9 cellular contexts compared by ENCODE assay signal in the genomic region with DNA sequence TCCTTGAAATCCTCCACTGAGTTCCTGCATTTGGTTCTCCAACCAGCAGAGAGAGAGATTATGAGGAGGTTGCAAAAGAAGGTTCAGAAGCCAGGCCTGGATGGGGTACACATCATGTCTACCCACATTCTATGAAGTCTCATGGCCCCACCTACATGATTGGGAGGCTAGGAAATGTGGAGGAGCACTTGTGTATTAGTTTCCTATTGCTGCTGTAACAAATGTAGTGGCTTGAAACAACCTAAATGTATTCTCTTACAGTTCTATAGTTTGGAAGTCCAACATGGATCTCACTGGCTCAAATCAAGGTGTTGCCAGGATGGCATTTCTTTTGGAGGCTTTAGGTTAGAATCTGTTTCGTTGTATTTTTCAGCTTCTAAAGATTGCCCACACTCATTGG.
"Had no signal": no experiment of that assay in that cellular context is flagged by ENCODE, and none has a peak within 500 bp of the region (broad histone marks: within the 10 kb centered on the region; RNA-seq: fewer than 3 reads in every experiment).

No MANE protein-coding gene starts in this region.

- DNase-seq: GM23248, GOT3, H7, HFFc6, IMR-90, KBM-7 had no signal

- H3K9me3 ChIP-seq: HAP-1 had no signal

- H3K27ac ChIP-seq: GM23248, HL-60 had no signal

- H3K27ac Mint-ChIP-seq: HFFc6 had no signal

- H3K9ac ChIP-seq: GM23248 had no signal

- H3K9me3 Mint-ChIP-seq: HFFc6 had no signal

- H2AFZ ChIP-seq: GM23248 had no signal

- H3K36me3 ChIP-seq: HAP-1 had no signal

- H3K4me3 ChIP-seq: GM23248, HAP-1 had no signal

- H3K4me1 ChIP-seq: HAP-1 had no signal

- ATAC-seq: HCT116 had no signal

- H3K4me3 Mint-ChIP-seq: HFFc6 had no signal
